In the genomic region with DNA sequence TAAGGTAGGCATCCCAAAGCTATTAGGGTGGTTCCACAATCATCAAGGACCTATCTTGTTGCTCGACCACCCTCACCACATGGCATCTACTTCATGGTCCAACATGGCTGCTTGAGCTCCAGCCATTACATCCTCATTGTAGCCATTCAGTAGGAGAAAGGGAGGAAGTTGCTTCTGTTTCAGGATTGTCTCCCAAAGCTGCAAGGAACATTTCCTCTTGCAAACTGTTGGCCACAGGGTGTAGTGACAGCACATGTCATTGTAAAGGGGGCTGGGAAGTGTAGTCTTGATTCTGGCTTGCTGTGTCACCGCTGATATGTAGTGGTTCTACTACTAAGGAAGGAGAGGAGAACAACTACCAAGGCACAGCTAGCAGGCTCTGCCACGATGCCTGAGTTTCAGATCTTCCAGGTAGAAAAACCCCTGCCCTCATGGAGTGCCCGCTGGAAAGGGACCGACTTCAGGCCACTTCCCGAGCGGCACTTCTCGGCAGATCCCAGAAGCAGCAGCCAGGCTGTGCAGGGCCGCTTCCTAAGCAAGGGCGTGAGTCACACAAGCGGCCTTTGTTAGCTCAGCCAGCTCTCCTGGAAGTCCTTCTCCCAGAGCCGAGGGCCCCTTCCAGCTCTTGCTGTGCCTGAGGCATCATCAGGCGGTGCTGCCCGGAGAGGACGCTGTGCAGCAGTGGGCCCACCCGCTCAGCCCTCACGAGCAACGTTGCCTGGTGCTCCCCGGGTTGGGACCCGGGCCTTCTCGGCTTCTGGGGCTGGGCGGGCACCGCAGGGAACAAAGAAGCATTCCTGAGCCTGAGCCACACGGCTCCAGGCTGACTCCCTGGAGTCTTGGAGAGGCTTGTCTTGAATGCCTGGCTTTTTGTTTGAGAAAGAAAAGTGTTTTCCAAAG, we compare ENCODE assay signal across 1 cellular context.
TF ChIP-seq lines count a peak whose summit lies in the region.

No MANE protein-coding gene starts in this region.

TF ChIP-seq in HepG2, 621 proteins besides CTCF, POLR2A, EP300 and RAD21 (continued from another document and continues in another):
- TF ChIP-seq ZBTB40 (IDR thresholded peaks at IDR 0.05), result no peak
- 0 out of 2 replicates have a peak, but pooled peaks have one; percentile 15 for TF ChIP-seq ZBTB40 (CRISPR knock-in tag; IDR thresholded peaks at IDR 0.05)
- TF ChIP-seq KDM4B (CRISPR knock-in tag; IDR thresholded peaks at IDR 0.05), result no peak
- TF ChIP-seq FOSL2 (CRISPR knock-in tag; IDR thresholded peaks at IDR 0.05), result peak; percentile 93
- TF ChIP-seq SNAPC5 (CRISPR knock-in tag; IDR thresholded peaks at IDR 0.05; ENCODE audit: borderline replicate concordance), result no peak
- TF ChIP-seq SMC3 (IDR thresholded peaks at IDR 0.05; ENCODE audit: low read length), result peak; percentile 16; the same call in 1 of the 2 replicates
- no peak; the same call in 1 of the 2 replicates for TF ChIP-seq ZNF34 (CRISPR knock-in tag; IDR thresholded peaks at IDR 0.05; ENCODE audit: borderline replicate concordance)
- no peak for TF ChIP-seq SNAI1 (CRISPR knock-in tag; IDR thresholded peaks at IDR 0.05; ENCODE audit: borderline replicate concordance)
- TF ChIP-seq ZNF609 (CRISPR knock-in tag; IDR thresholded peaks at IDR 0.05; ENCODE audit: borderline replicate concordance), result peak; percentile 16; the same call in 1 of the 2 replicates
- TF ChIP-seq ONECUT2 (CRISPR knock-in tag; IDR thresholded peaks at IDR 0.05), result no peak
- no peak for TF ChIP-seq NONO (IDR thresholded peaks at IDR 0.05)
- peak; percentile 46; the same call in 1 of the 2 replicates for TF ChIP-seq NONO (CRISPR knock-in tag; conservative IDR thresholded peaks at IDR 0.05)
- TF ChIP-seq MAZ (IDR thresholded peaks at IDR 0.05; ENCODE audit: borderline replicate concordance, low read depth, low read length), result no peak
- 0 out of 2 replicates have a peak, but pooled peaks have one; percentile 53 for TF ChIP-seq MAZ (CRISPR knock-in tag; IDR thresholded peaks at IDR 0.05; ENCODE audit: low read depth)
- TF ChIP-seq ZKSCAN8 (CRISPR knock-in tag; IDR thresholded peaks at IDR 0.05; ENCODE audit: borderline replicate concordance), result no peak; the same call in 1 of the 2 replicates
- TF ChIP-seq SRSF1 (optimal IDR thresholded peaks at IDR 0.05; ENCODE audit: low read depth, low read length), result peak; percentile 51
- TF ChIP-seq ADNP (CRISPR knock-in tag; IDR thresholded peaks at IDR 0.05), result no peak
- TF ChIP-seq, protein P1, sequence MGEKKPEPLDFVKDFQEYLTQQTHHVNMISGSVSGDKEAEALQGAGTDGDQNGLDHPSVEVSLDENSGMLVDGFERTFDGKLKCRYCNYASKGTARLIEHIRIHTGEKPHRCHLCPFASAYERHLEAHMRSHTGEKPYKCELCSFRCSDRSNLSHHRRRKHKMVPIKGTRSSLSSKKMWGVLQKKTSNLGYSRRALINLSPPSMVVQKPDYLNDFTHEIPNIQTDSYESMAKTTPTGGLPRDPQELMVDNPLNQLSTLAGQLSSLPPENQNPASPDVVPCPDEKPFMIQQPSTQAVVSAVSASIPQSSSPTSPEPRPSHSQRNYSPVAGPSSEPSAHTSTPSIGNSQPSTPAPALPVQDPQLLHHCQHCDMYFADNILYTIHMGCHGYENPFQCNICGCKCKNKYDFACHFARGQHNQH (CRISPR knock-in tag; IDR thresholded peaks at IDR 0.05), result 0 out of 2 replicates have a peak, but pooled peaks have one; percentile 58
- TF ChIP-seq, protein P2, sequence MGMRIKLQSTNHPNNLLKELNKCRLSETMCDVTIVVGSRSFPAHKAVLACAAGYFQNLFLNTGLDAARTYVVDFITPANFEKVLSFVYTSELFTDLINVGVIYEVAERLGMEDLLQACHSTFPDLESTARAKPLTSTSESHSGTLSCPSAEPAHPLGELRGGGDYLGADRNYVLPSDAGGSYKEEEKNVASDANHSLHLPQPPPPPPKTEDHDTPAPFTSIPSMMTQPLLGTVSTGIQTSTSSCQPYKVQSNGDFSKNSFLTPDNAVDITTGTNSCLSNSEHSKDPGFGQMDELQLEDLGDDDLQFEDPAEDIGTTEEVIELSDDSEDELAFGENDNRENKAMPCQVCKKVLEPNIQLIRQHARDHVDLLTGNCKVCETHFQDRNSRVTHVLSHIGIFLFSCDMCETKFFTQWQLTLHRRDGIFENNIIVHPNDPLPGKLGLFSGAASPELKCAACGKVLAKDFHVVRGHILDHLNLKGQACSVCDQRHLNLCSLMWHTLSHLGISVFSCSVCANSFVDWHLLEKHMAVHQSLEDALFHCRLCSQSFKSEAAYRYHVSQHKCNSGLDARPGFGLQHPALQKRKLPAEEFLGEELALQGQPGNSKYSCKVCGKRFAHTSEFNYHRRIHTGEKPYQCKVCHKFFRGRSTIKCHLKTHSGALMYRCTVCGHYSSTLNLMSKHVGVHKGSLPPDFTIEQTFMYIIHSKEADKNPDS (CRISPR knock-in tag; IDR thresholded peaks at IDR 0.05), result no peak
- TF ChIP-seq SMAD9 (CRISPR knock-in tag; IDR thresholded peaks at IDR 0.05), result no peak
- peak; percentile 33; the same call in 1 of the 2 replicates for TF ChIP-seq THAP11 (CRISPR knock-in tag; IDR thresholded peaks at IDR 0.05)
- no peak for TF ChIP-seq GFI1 (CRISPR knock-in tag; IDR thresholded peaks at IDR 0.05; ENCODE audit: borderline replicate concordance)
- TF ChIP-seq ZNF260 (CRISPR knock-in tag; IDR thresholded peaks at IDR 0.05; ENCODE audit: borderline replicate concordance, low read depth), result no peak
- TF ChIP-seq, protein P3, sequence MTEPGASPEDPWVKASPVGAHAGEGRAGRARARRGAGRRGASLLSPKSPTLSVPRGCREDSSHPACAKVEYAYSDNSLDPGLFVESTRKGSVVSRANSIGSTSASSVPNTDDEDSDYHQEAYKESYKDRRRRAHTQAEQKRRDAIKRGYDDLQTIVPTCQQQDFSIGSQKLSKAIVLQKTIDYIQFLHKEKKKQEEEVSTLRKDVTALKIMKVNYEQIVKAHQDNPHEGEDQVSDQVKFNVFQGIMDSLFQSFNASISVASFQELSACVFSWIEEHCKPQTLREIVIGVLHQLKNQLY (CRISPR knock-in tag; IDR thresholded peaks at IDR 0.05), result no peak; the same call in 1 of the 2 replicates
- TF ChIP-seq ZNF354B (CRISPR knock-in tag; IDR thresholded peaks at IDR 0.05), result no peak
- TF ChIP-seq NCOA5 (CRISPR knock-in tag; IDR thresholded peaks at IDR 0.05), result no peak
- no peak for TF ChIP-seq NR3C1 (CRISPR knock-in tag; IDR thresholded peaks at IDR 0.05)
- TF ChIP-seq KAT7 (CRISPR knock-in tag; IDR thresholded peaks at IDR 0.05; ENCODE audit: borderline replicate concordance), result peak; percentile 67; the same call in 1 of the 2 replicates
- TF ChIP-seq HNF1B (CRISPR knock-in tag; IDR thresholded peaks at IDR 0.05), result 0 out of 2 replicates have a peak, but pooled peaks have one; percentile 50
- TF ChIP-seq ZNF441 (CRISPR knock-in tag; IDR thresholded peaks at IDR 0.05; ENCODE audit: borderline replicate concordance), result no peak
